In genomic region chr7:113142385-113143119, GRCh38 we compare ENCODE assay signal across 10 cellular contexts. TPM values are rescaled to one million over a fixed set of nuclear protein-coding genes. Genes with fewer than 3 reads are reported as not detected.
DNase-seq lines count a peak whose midpoint lies in the region; ATAC-seq and TF ChIP-seq lines count a peak whose summit lies in the region.
"Had no signal": no experiment of that assay in that cellular context is flagged by ENCODE, and none has a peak within 500 bp of the region (broad histone marks: within the 10 kb centered on the region; RNA-seq: fewer than 3 reads in every experiment).

No MANE protein-coding gene starts in this region.

- intact Hi-C loops in Right ventricle myocardium superior (cut with DNase I) = no loop called here

- no peaks in the 10 kb centered on the region for H3K27me3 ChIP-seq in WERI-Rb-1 (ENCODE audit: insufficient read depth, low read depth, severe bottlenecking)
- H3K27me3 ChIP-seq: BLaER1 treated with 17β-estradiol and CSF1 and Interleukin-3, amounts not matched to agents 10 nM and 100 nM had no signal

- TF ChIP-seq POLR2A in GM18505 (IDR thresholded peaks at IDR 0.05; ENCODE audit: borderline replicate concordance, extremely low read depth, insufficient read depth, insufficient read length) = no peak

- H3K36me3 ChIP-seq in WERI-Rb-1 = no peaks in the 10 kb centered on the region
- H3K36me3 ChIP-seq: BLaER1 treated with 17β-estradiol and CSF1 and Interleukin-3, amounts not matched to agents 10 nM and 100 nM had no signal

- H3K27ac ChIP-seq in WERI-Rb-1 = no peak overlapping the region

- H3K4me3 ChIP-seq in WERI-Rb-1 (ENCODE audit: low read depth, low read length) = no peak overlapping the region
- H3K4me3 ChIP-seq: BLaER1 treated with 17β-estradiol and CSF1 and Interleukin-3, amounts not matched to agents 10 nM and 100 nM had no signal

- TF ChIP-seq CTCF in WERI-Rb-1 (IDR thresholded peaks at IDR 0.05; ENCODE audit: low read depth, low read length) = no peak

- ATAC-seq in GM18505 (IDR thresholded peaks at IDR 0.05; ENCODE audit: unreplicated experiment) = peak; percentile 66
- peak; percentile 79 for ATAC-seq in GM21528 (IDR thresholded peaks at IDR 0.05; ENCODE audit: low FRiP score, unreplicated experiment)
- ATAC-seq in HG03342 (IDR thresholded peaks at IDR 0.05; ENCODE audit: unreplicated experiment) = peak; percentile 73
- no peak for ATAC-seq in Right ventricle myocardium superior (ENCODE audit: poor library complexity)

- DNase-seq in SIG-M5 treated with dmso at 0.1 percent for 504 hours (lab: John Stamatoyannopoulos, UW; ENCODE audit: unreplicated experiment) (peak; percentile 90), mesenteric fat pad (ENCODE audit: low spot score) (no peak), Right ventricle myocardium superior (no peak), WERI-Rb-1 (no peak)
- DNase-seq in activated CD4-positive, alpha-beta T cell treated with anti-CD3 and anti-CD28 coated beads, Interleukin-2, amount 50 U/mL, for 4 hours = no peak
- DNase-seq: central memory CD4-positive, alpha-beta T cell had no signal

- H3K9me3 ChIP-seq in WERI-Rb-1 (ENCODE audit: severe bottlenecking) = no peaks in the 10 kb centered on the region
- H3K9me3 ChIP-seq: BLaER1 treated with 17β-estradiol and CSF1 and Interleukin-3, amounts not matched to agents 10 nM and 100 nM had no signal

RNA-seq across cellular contexts. Expression of gene SMIM30, which starts 24.2 kb away (rescaled TPM):
- total RNA-seq in mesenteric fat pad (31.9 TPM), Right ventricle myocardium superior (118 TPM)

RNA-seq across cellular contexts. Expression of gene GPR85, which starts 55.9 kb away (rescaled TPM):
- 1.1 TPM for total RNA-seq in mesenteric fat pad
- total RNA-seq in Right ventricle myocardium superior = 0.59 TPM
